ENCODE assay signal across 8 cellular contexts in genomic region chr1:204128964-204129896, GRCh38.
DNase-seq lines count a peak whose midpoint lies in the region; ATAC-seq and TF ChIP-seq lines count a peak whose summit lies in the region.

No MANE protein-coding gene starts in this region.

- TF ChIP-seq CTCF in WI38 (IDR thresholded peaks at IDR 0.05; ENCODE audit: low read depth, low read length) (peak; percentile 73), cardiac fibroblast (IDR thresholded peaks at IDR 0.05; ENCODE audit: low read depth, low read length) (peak; percentile 92)

- peak; percentile 60 for ATAC-seq in GM21723 (IDR thresholded peaks at IDR 0.05; ENCODE audit: unreplicated experiment)

- DNase-seq in AG08396 (ENCODE audit: low spot score) (peak; percentile 90), NCI-H2107 treated with DMSO at 0.1 percent for 48 hours (lab: John Stamatoyannopoulos, UW; ENCODE audit: unreplicated experiment) (peak; percentile 45), cardiac fibroblast (ENCODE audit: low read depth in 2 of 2) (peak; percentile 73 to 78), inferior parietal cortex (ENCODE audit: extremely low spot score) (peak; percentile 48), GOT3 (lab: John Stamatoyannopoulos, UW) (no peak)
- DNase-seq in stimulated activated CD4-positive, alpha-beta T cell treated with anti-CD3 and anti-CD28 coated beads, Interleukin-12 subunit alpha, Interleukin-12 subunit beta, amount 100 ng/mL, for 24 hours (ENCODE audit: low read depth in 2 of 2): peak; percentile 18 to 48

- no peak overlapping the region for H3K4me3 ChIP-seq in WI38 (ENCODE audit: low read depth, low read length)
- H3K4me3 ChIP-seq in cardiac fibroblast (replicated peaks in 1 of 2; ENCODE audit: low read depth in 2 of 2, low read length in 2 of 2): no peak overlapping the region
